ENCODE assay signal across 12 cellular contexts in the genomic region with DNA sequence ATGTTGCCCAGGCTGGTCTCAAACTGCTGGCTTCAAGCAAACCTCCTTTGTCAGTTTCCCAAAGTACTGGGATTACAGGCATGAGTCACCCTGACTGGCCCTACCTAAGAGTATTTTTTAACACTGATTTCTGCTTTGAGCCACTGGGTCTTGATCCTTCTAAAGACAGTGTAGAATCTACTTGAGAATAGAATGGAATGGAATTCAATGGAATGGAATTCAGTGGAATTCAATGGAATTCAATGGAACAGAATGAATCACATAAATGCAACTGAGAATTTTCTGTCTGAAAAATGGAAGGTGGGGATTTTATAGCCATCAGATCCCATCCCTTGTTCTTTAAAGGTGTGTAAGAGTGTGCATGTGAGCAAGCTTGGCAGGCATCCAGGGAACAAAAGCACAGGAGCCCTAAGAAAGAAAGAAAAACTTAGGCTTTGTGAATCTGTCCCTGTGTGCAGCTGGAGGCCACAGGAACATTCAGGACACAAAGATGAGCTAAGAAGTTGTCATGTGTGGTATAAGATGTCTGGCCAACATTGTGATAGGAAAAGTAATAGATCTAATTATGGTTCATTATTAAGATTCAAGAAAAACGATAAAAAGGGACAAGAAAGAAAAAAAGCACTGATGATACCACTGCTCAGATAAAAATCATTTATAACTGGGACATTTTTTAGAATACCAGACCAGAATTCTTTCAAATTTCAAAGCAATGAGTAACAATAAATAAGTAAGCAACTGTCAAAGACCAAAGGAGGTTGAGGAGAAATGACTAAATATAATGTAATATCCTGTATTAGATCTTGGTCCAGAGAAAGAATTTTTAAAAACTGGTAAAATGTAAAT.
A peak's percentile ranks its signal among the peaks of the same experiment; 100 is the strongest.
DNase-seq lines count a peak whose midpoint lies in the region; ATAC-seq and TF ChIP-seq lines count a peak whose summit lies in the region.
"Had no signal": no experiment of that assay in that cellular context is flagged by ENCODE, and none has a peak within 500 bp of the region (broad histone marks: within the 10 kb centered on the region; RNA-seq: fewer than 3 reads in every experiment).

No MANE protein-coding gene starts in this region.

- intact Hi-C loops in MCF 10A (cut with micrococcal nuclease), result no loop called here
- intact Hi-C loops in breast epithelium (cut with DNase I; ENCODE audit: low total_unique reads), result no loop called here
- intact Hi-C loops in Caco-2 (cut with micrococcal nuclease; ENCODE audit: unreplicated experiment), result no loop called here

- peaks cover 16% of the 10 kb centered on the region for H3K4me1 Mint-ChIP-seq in MCF 10A (ENCODE audit: insufficient read depth, unreplicated experiment)
- H3K4me1 Mint-ChIP-seq in Caco-2 (ENCODE audit: low read depth, unreplicated experiment), result no peaks in the 10 kb centered on the region
- H3K4me1 Mint-ChIP-seq in T-cell, result peaks cover 0 to 7% (median 5%) of the 10 kb centered on the region in 3 donors

- no peaks in the 10 kb centered on the region for H3K9me3 Mint-ChIP-seq in MCF 10A (ENCODE audit: unreplicated experiment)
- H3K9me3 Mint-ChIP-seq in Caco-2 (ENCODE audit: unreplicated experiment), result no peaks in the 10 kb centered on the region
- H3K9me3 Mint-ChIP-seq in T-cell, result no peaks in the 10 kb centered on the region

- H3K36me3 Mint-ChIP-seq in MCF 10A (ENCODE audit: insufficient read depth, unreplicated experiment) (no peaks in the 10 kb centered on the region), Caco-2 (ENCODE audit: insufficient read depth, unreplicated experiment) (no peaks in the 10 kb centered on the region), T-cell (no peaks in the 10 kb centered on the region)
- H3K36me3 Mint-ChIP-seq: brain had no signal

- H2AFZ ChIP-seq in SK-N-SH (ENCODE audit: low read depth), result peak overlapping the region; percentile 39; the same call in 1 of the 2 replicates

- no peaks in the 10 kb centered on the region for H3K9me2 ChIP-seq in SK-N-SH

- H3K27me3 Mint-ChIP-seq in MCF 10A (ENCODE audit: insufficient read depth, unreplicated experiment), result no peaks in the 10 kb centered on the region
- peaks cover 10% of the 10 kb centered on the region for H3K27me3 Mint-ChIP-seq in Caco-2 (ENCODE audit: insufficient read depth, unreplicated experiment)
- no peaks in the 10 kb centered on the region for H3K27me3 Mint-ChIP-seq in T-cell

- peak; percentile 38 for DNase-seq in MCF 10A (ENCODE audit: unreplicated experiment)
- DNase-seq in breast epithelium (ENCODE audit: low spot score in 2 of 2), result no peak
- DNase-seq in SK-N-SH, result no peak
- DNase-seq in foreskin fibroblast, result peak; percentile 76 to 80
- DNase-seq in superior temporal gyrus (ENCODE audit: extremely low spot score), result no peak
- DNase-seq in Caco-2, result no peak
- no peak for DNase-seq in T-cell
- DNase-seq in GM13977 (ENCODE audit: low spot score), result no peak
- DNase-seq: AML-193, NCI-H2107, spleen had no signal

- CTCF ChIA-PET in MCF 10A (lab: Yijun Ruan, JAX), result no interaction called here
- CTCF ChIA-PET in SK-N-SH (lab: Yijun Ruan, JAX), result no interaction called here
- CTCF ChIA-PET in Caco-2 (lab: Charles Lee), result no interaction called here
- CTCF ChIA-PET in T-cell (lab: Charles Lee), result no interaction called here

- POLR2A ChIA-PET in MCF 10A (lab: Yijun Ruan, JAX), result interaction anchor here (1.3 kb wide), 1 partner anchor 11 kb away, joined by 3 read pairs; no protein-coding TSS in a partner anchor
- POLR2A ChIA-PET in SK-N-SH (lab: Yijun Ruan, JAX), result no interaction called here
- POLR2A ChIA-PET in Caco-2 (lab: Charles Lee), result no interaction called here
- POLR2A ChIA-PET in T-cell (lab: Charles Lee), result no interaction called here

- no peaks in the 10 kb centered on the region for H4K20me1 ChIP-seq in SK-N-SH (ENCODE audit: insufficient read depth)

- H3K27ac Mint-ChIP-seq in MCF 10A (ENCODE audit: low read depth, unreplicated experiment), result peak overlapping the region; percentile 76
- no peak overlapping the region for H3K27ac Mint-ChIP-seq in Caco-2 (ENCODE audit: unreplicated experiment)
- peak overlapping the region in 1 of 2 donors; percentile 17 for H3K27ac Mint-ChIP-seq in T-cell
- H3K27ac Mint-ChIP-seq: brain had no signal

- H3K36me3 ChIP-seq in breast epithelium (no peaks in the 10 kb centered on the region), SK-N-SH (replicated peaks in 1 of 2; ENCODE audit: control insufficient read depth in 1 of 2, insufficient read depth in 2 of 2, low read length in 1 of 2) (no peaks in the 10 kb centered on the region), Caco-2 (ENCODE audit: control insufficient read depth, insufficient read depth, low read length) (no peaks in the 10 kb centered on the region)
- H3K36me3 ChIP-seq: spleen had no signal

- H3K4me2 ChIP-seq in SK-N-SH, result peak overlapping the region; percentile 52

- H3K9me3 ChIP-seq in breast epithelium (no peaks in the 10 kb centered on the region), SK-N-SH (no peaks in the 10 kb centered on the region), Caco-2 (no peaks in the 10 kb centered on the region)
- H3K9me3 ChIP-seq: spleen had no signal

- ATAC-seq in T-cell (replicated peaks in 1 of 4), result no peak

- H3K79me2 ChIP-seq in SK-N-SH (ENCODE audit: insufficient read depth), result no peaks in the 10 kb centered on the region

- TF ChIP-seq CTCF in MCF 10A (IDR thresholded peaks at IDR 0.05; ENCODE audit: unreplicated experiment) (no peak), breast epithelium (IDR thresholded peaks at IDR 0.05) (no peak), SK-N-SH (IDR thresholded peaks at IDR 0.05) (no peak), foreskin fibroblast (IDR thresholded peaks at IDR 0.05; ENCODE audit: low read depth, low read length) (no peak), Caco-2 (IDR thresholded peaks at IDR 0.05; ENCODE audit: insufficient read depth in 1 of 2, low read depth in 1 of 2, low read length in 1 of 2, severe bottlenecking in 1 of 2, unreplicated experiment in 1 of 2) (no peak), GM13977 (IDR thresholded peaks at IDR 0.05; ENCODE audit: extremely low read depth, insufficient read depth, missing control alignments) (no peak)

- peak in 1 of 2 experiments; percentile 55; a peak in 1 of 4 replicates for TF ChIP-seq EP300 in SK-N-SH (IDR thresholded peaks at IDR 0.05; ENCODE audit: borderline replicate concordance in 1 of 2, low read depth in 1 of 2, low read length in 1 of 2)

- TF ChIP-seq POLR2A in breast epithelium (IDR thresholded peaks at IDR 0.05), result no peak

- in situ Hi-C loops in GM13977 (cut with MboI; ENCODE audit: low pct_unique_long_range_greater_than_20kb, low sequenced_read_pairs, unreplicated experiment), result no loop called here

- H3K27me3 ChIP-seq in breast epithelium (no peaks in the 10 kb centered on the region), SK-N-SH (ENCODE audit: insufficient read depth) (no peaks in the 10 kb centered on the region), Caco-2 (replicated peaks; ENCODE audit: control insufficient read depth, insufficient read depth, low read length) (no peaks in the 10 kb centered on the region)
- H3K27me3 ChIP-seq: spleen had no signal

- BruUV-seq in MCF 10A (replicated peaks; lab: Mats Ljungman, UMichigan), result no TSS peak
- BruUV-seq in Caco-2 (replicated peaks; lab: Mats Ljungman, UMichigan), result no TSS peak

- no peak for TF ChIP-seq RAD21 in SK-N-SH (IDR thresholded peaks at IDR 0.05; ENCODE audit: low read length)

- no peaks in the 10 kb centered on the region for H3K4me1 ChIP-seq in breast epithelium
- H3K4me1 ChIP-seq in SK-N-SH (ENCODE audit: control insufficient read depth in 1 of 2, insufficient read depth in 2 of 2, low read depth in 1 of 2, low read length in 1 of 2), result peaks cover 0 to 12% of the 10 kb centered on the region in 2 experiments; a peak in 2 of 4 replicates
- H3K4me1 ChIP-seq in Caco-2, result no peaks in the 10 kb centered on the region
- H3K4me1 ChIP-seq: spleen had no signal

- H3K4me3 ChIP-seq in breast epithelium (no peak overlapping the region), SK-N-SH (ENCODE audit: low read depth in 2 of 2, low read length in 1 of 2) (no peak overlapping the region), foreskin fibroblast (ENCODE audit: low read depth in 1 of 2, low read length in 2 of 2) (no peak overlapping the region), Caco-2 (ENCODE audit: low read depth, low read length) (no peak overlapping the region)
- H3K4me3 ChIP-seq: spleen had no signal

- 3% methylated on average over 1 of the region's 1 CpG for WGBS in SK-N-SH (ENCODE audit: low lambda C conversion rate)

- peak overlapping the region; percentile 38; the same call in 1 of the 2 replicates for H3K9ac ChIP-seq in SK-N-SH

- H3K4me3 Mint-ChIP-seq in MCF 10A (ENCODE audit: unreplicated experiment) (no peak overlapping the region), Caco-2 (ENCODE audit: unreplicated experiment) (no peak overlapping the region), T-cell (no peak overlapping the region)
- H3K4me3 Mint-ChIP-seq: brain had no signal

- H3K27ac ChIP-seq in breast epithelium, result no peak overlapping the region
- H3K27ac ChIP-seq in SK-N-SH (ENCODE audit: low read depth in 2 of 2, low read length in 1 of 2), result peak overlapping the region; percentile 0 to 87; a peak in 3 of 4 replicates
- H3K27ac ChIP-seq: spleen had no signal

- peaks cover 25% of the 10 kb centered on the region for H3F3A ChIP-seq in SK-N-SH (replicated peaks; ENCODE audit: insufficient read depth)

TF ChIP-seq in SK-N-SH, 30 proteins besides CTCF, POLR2A, EP300 and RAD21 (continues in another document):
- peak; percentile 32 for TF ChIP-seq TCF12 (IDR thresholded peaks at IDR 0.05)
- 0 out of 2 replicates have a peak, but pooled peaks have one; percentile 46 for TF ChIP-seq FOXM1 (IDR thresholded peaks at IDR 0.05; ENCODE audit: low read depth)
- peak; percentile 64; the same call in 1 of the 2 replicates for TF ChIP-seq FOSL2 (IDR thresholded peaks at IDR 0.05; ENCODE audit: borderline replicate concordance, low read depth)
- TF ChIP-seq TEAD4 (IDR thresholded peaks at IDR 0.05; ENCODE audit: borderline replicate concordance, insufficient read depth), result peak; percentile 9; the same call in 1 of the 2 replicates
- TF ChIP-seq SIN3A (IDR thresholded peaks at IDR 0.05; ENCODE audit: borderline replicate concordance, low read depth, low read length), result no peak
- TF ChIP-seq MEF2A (IDR thresholded peaks at IDR 0.05; ENCODE audit: borderline replicate concordance, low read depth), result peak; percentile 60; the same call in 1 of the 2 replicates
- TF ChIP-seq, protein P1, sequence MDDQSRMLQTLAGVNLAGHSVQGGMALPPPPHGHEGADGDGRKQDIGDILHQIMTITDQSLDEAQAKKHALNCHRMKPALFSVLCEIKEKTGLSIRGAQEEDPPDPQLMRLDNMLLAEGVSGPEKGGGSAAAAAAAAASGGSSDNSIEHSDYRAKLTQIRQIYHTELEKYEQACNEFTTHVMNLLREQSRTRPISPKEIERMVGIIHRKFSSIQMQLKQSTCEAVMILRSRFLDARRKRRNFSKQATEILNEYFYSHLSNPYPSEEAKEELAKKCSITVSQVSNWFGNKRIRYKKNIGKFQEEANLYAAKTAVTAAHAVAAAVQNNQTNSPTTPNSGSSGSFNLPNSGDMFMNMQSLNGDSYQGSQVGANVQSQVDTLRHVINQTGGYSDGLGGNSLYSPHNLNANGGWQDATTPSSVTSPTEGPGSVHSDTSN (IDR thresholded peaks at IDR 0.05), result peak; percentile 62
- TF ChIP-seq JUND (IDR thresholded peaks at IDR 0.05), result peak; percentile 77
- no peak; the same call in none of the 2 replicates for TF ChIP-seq NFIC (IDR thresholded peaks at IDR 0.05; ENCODE audit: borderline replicate concordance)

Comparison
In these comparisons a context has a peak if more than half of its experiments do, and no peak if none do; other contexts are left out.
1. DNase-seq: peak in MCF 10A (single experiment) and foreskin fibroblast (2 of 2); none in breast epithelium (0 of 2), SK-N-SH (single experiment), superior temporal gyrus (single experiment), Caco-2 (0 of 2), T-cell (0 of 34) and GM13977 (single experiment).
2. H3K27ac ChIP-seq: peak in SK-N-SH (2 of 2); none in breast epithelium (0 of 2).